ENCODE assay signal across 21 cellular contexts in genomic region chr2:119005081-119005480, GRCh38.
A peak's percentile ranks its signal among the peaks of the same experiment; 100 is the strongest.
DNase-seq lines count a peak whose midpoint lies in the region; ATAC-seq and TF ChIP-seq lines count a peak whose summit lies in the region.
"Had no signal": no experiment of that assay in that cellular context is flagged by ENCODE, and none has a peak within 500 bp of the region (broad histone marks: within the 10 kb centered on the region; RNA-seq: fewer than 3 reads in every experiment).

No MANE protein-coding gene starts in this region.

- H3K27me3 ChIP-seq in tibial nerve = peaks cover 0 to 2% of the 10 kb centered on the region in 2 donors

- H3K9me3 ChIP-seq in tibial nerve = peaks cover 0 to 31% (median 0%) of the 10 kb centered on the region in 4 donors
- H3K9me3 ChIP-seq: esophagus squamous epithelium, sigmoid colon had no signal

- TF ChIP-seq EP300 in tibial nerve (IDR thresholded peaks at IDR 0.05) = no peak

- H3K36me3 ChIP-seq in tibial nerve = no peaks in the 10 kb centered on the region
- H3K36me3 ChIP-seq: esophagus squamous epithelium, sigmoid colon, transverse colon had no signal

- no peak for TF ChIP-seq CTCF in tibial nerve (IDR thresholded peaks at IDR 0.05)

- H3K4me3 ChIP-seq in tibial nerve = no peak overlapping the region
- H3K4me3 ChIP-seq: esophagus squamous epithelium, lung, sigmoid colon, transverse colon had no signal

- TF ChIP-seq POLR2A in tibial nerve (IDR thresholded peaks at IDR 0.05) = no peak

- H3K27ac ChIP-seq in epithelial cell of prostate (peak overlapping the region; percentile 22), tibial nerve (no peak overlapping the region)
- H3K27ac ChIP-seq: esophagus squamous epithelium, sigmoid colon, transverse colon, VCaP had no signal

- no peak for ATAC-seq in GM21381 (IDR thresholded peaks at IDR 0.05; ENCODE audit: unreplicated experiment)
- ATAC-seq: Right ventricle myocardium inferior had no signal

- 65 to 69% methylated on average over 5 of the region's 5 CpGs for whole genome bisulfite sequencing in tibial nerve, 2 donors

- no peaks in the 10 kb centered on the region for H3K4me1 ChIP-seq in tibial nerve
- H3K4me1 ChIP-seq: esophagus squamous epithelium, sigmoid colon, transverse colon had no signal

- DNase-seq in HT1080 (ENCODE audit: low read depth) = peak; percentile 19
- peak; percentile 38 for DNase-seq in OCI-M1 (lab: John Stamatoyannopoulos, UW)
- no peak for DNase-seq in epithelial cell of prostate (ENCODE audit: low read depth, low spot score)
- DNase-seq in retina = peak; percentile 45
- no peak for DNase-seq in NCI-H187 treated with DMSO at 0.1 percent for 48 hours (lab: John Stamatoyannopoulos, UW)
- no peak for DNase-seq in tibial nerve (ENCODE audit: low spot score in 2 of 2)
- no peak for DNase-seq in SKM-1 (lab: John Stamatoyannopoulos, UW; ENCODE audit: unreplicated experiment)
- DNase-seq: activated CD4-positive, alpha-beta T cell treated with anti-CD3 and anti-CD28 coated beads, Interleukin-2, amount 50 U/mL, for 4 hours; activated naive CD4-positive, alpha-beta T cell treated with Interleukin-2 at 50 U/mL for 16 hours; DMS79; esophagus squamous epithelium; naive B cell; NCI-H1436 treated with DMSO at 0.1 percent for 48 hours; sigmoid colon; stimulated activated naive CD4-positive, alpha-beta T cell treated with Interleukin-2 at 50 U/mL for 16 hours; T-helper 1 cell; transverse colon had no signal

Comparison
In these comparisons a context has a peak if more than half of its experiments do, and no peak if none do; other contexts are left out.
1. DNase-seq: peak in HT1080 (single experiment), OCI-M1 (single experiment) and retina (single experiment); none in epithelial cell of prostate (single experiment), NCI-H187 treated with DMSO at 0.1 percent for 48 hours (single experiment), tibial nerve (0 of 2) and SKM-1 (single experiment).